1 cellular context compared by ENCODE assay signal in genomic region chr22:35894937-35895708, GRCh38.
A peak's percentile ranks its signal among the peaks of the same experiment; 100 is the strongest.
TF ChIP-seq lines count a peak whose summit lies in the region.

No MANE protein-coding gene starts in this region.

TF ChIP-seq in HEK293, 187 proteins besides CTCF, POLR2A, EP300 and RAD21 (continued from another document):
- peak; percentile 93 for TF ChIP-seq ZNF398 (tag by site-specific recombination; IDR thresholded peaks at IDR 0.05)
- peak; percentile 65 for TF ChIP-seq FEZF1 (tag by site-specific recombination; IDR thresholded peaks at IDR 0.05)
- TF ChIP-seq KLF7 (tag by site-specific recombination; IDR thresholded peaks at IDR 0.05; ENCODE audit: borderline replicate concordance): peak; percentile 92; the same call in 1 of the 2 replicates
- TF ChIP-seq ZNF518A (tag by site-specific recombination; conservative IDR thresholded peaks at IDR 0.05; ENCODE audit: low read depth): no peak
- peak; percentile 84; the same call in 1 of the 2 replicates for TF ChIP-seq ZBTB17 (tag by site-specific recombination; IDR thresholded peaks at IDR 0.05)
